Comparison of ENCODE assay signal across 10 cellular contexts in the genomic region with DNA sequence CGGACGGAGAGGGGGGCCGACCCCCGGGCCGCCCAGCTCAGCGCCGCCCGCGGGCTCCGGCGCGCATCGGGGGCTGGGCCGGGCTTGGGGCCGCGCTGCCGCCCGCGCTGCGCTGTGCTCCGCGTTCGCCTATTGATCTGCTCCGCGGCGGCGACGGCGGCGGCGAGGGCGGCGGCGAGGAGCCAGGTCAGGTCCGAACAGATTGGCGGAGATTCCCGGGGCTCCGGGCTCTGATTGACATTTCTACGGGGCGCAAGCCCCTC. TPM values are rescaled to one million over a fixed set of nuclear protein-coding genes. Genes with fewer than 3 reads are reported as not detected.
A peak's percentile ranks its signal among the peaks of the same experiment; 100 is the strongest.
DNase-seq lines count a peak whose midpoint lies in the region; ATAC-seq and TF ChIP-seq lines count a peak whose summit lies in the region.
"Had no signal": no experiment of that assay in that cellular context is flagged by ENCODE, and none has a peak within 500 bp of the region (broad histone marks: within the 10 kb centered on the region; RNA-seq: fewer than 3 reads in every experiment).

No MANE protein-coding gene starts in this region.

- 1% methylated on average over 26 of the region's 40 CpGs for WGBS in esophagus muscularis mucosa
- WGBS in prostate gland: 1% methylated on average over 30 of the region's 40 CpGs

- H3K4me1 Mint-ChIP-seq in Caco-2 (ENCODE audit: low read depth, unreplicated experiment): peaks cover 7% of the 10 kb centered on the region

- no peaks in the 10 kb centered on the region for H4K20me1 ChIP-seq in PC-9 (ENCODE audit: insufficient read depth)

- H3K27me3 ChIP-seq in Caco-2 (replicated peaks; ENCODE audit: control insufficient read depth, insufficient read depth, low read length) (no peaks in the 10 kb centered on the region), PC-9 (ENCODE audit: insufficient read depth, low read depth) (no peaks in the 10 kb centered on the region), esophagus muscularis mucosa (peaks cover 14 to 100% (median 84%) of the 10 kb centered on the region in 4 donors), prostate gland (replicated peaks; ENCODE audit: insufficient read depth) (no peaks in the 10 kb centered on the region)

- H3K27ac ChIP-seq in PC-9 (peak overlapping the region; percentile 78), esophagus muscularis mucosa (replicated peaks in 1 of 4) (peak overlapping the region in 1 of 4 donors; percentile 49), prostate gland (peak overlapping the region; percentile 97 to 98)

- CTCF ChIA-PET in Caco-2 (lab: Charles Lee): interaction anchor here (0.6 to 0.8 kb wide), 2 partner anchors 550 to 736 kb away, joined by 3 read pairs; no protein-coding TSS in a partner anchor
- CTCF ChIA-PET in PC-9 (lab: Charles Lee): no interaction called here

- no peaks in the 10 kb centered on the region for H3K9me3 Mint-ChIP-seq in Caco-2 (ENCODE audit: unreplicated experiment)

- peak overlapping the region; percentile 72 for H3K27ac Mint-ChIP-seq in Caco-2 (ENCODE audit: unreplicated experiment)

- H3K4me3 ChIP-seq in Caco-2 (ENCODE audit: low read depth, low read length): peak overlapping the region; percentile 83
- peak overlapping the region; percentile 98 for H3K4me3 ChIP-seq in PC-9
- peak overlapping the region; percentile 53 to 65 (median 56) for H3K4me3 ChIP-seq in esophagus muscularis mucosa
- peak overlapping the region; percentile 54 to 87 for H3K4me3 ChIP-seq in prostate gland
- H3K4me3 ChIP-seq: mucosa of descending colon had no signal

- peaks cover 13% of the 10 kb centered on the region; the same call in 1 of the 2 replicates for H3F3A ChIP-seq in PC-9 (ENCODE audit: insufficient read depth, low read depth)

- BruUV-seq in Caco-2 (replicated peaks; lab: Mats Ljungman, UMichigan): no TSS peak
- BruUV-seq in PC-9 (replicated peaks; lab: Mats Ljungman, UMichigan): no TSS peak

- H3K36me3 Mint-ChIP-seq in Caco-2 (ENCODE audit: insufficient read depth, unreplicated experiment): peaks cover 59% of the 10 kb centered on the region

- no peaks in the 10 kb centered on the region for H3K9me3 ChIP-seq in Caco-2
- no peaks in the 10 kb centered on the region for H3K9me3 ChIP-seq in PC-9 (ENCODE audit: insufficient read depth, low read depth)
- H3K9me3 ChIP-seq in esophagus muscularis mucosa: no peaks in the 10 kb centered on the region
- H3K9me3 ChIP-seq in prostate gland: no peaks in the 10 kb centered on the region
- H3K9me3 ChIP-seq: mucosa of descending colon had no signal

- intact Hi-C loops in Caco-2 (cut with micrococcal nuclease; ENCODE audit: unreplicated experiment) (loop anchor here (1.0 to 10.0 kb wide), 9 partner anchors 339 to 969 kb away; no protein-coding TSS in a partner anchor), PC-9 (cut with micrococcal nuclease; ENCODE audit: unreplicated experiment) (loop anchor here (1.0 to 5.0 kb wide), 5 partner anchors 93 to 510 kb away; no protein-coding TSS in a partner anchor), esophagus muscularis mucosa (cut with DNase I) (loop anchor here (10.0 kb wide), 2 partner anchors 511 to 649 kb away; partner anchors contain the start of gene IRX5), prostate gland (cut with DNase I) (loop anchor here (10.0 kb wide), 1 partner anchor 371 kb away; no protein-coding TSS in a partner anchor)

- peak overlapping the region; percentile 96 for H3K4me2 ChIP-seq in PC-9

- DNase-seq in Caco-2 (no peak), PC-9 (no peak), esophagus muscularis mucosa (ENCODE audit: extremely low spot score) (no peak), prostate gland (ENCODE audit: low spot score) (no peak), HuH-7.5 (ENCODE audit: low spot score) (no peak), DMS79 (lab: John Stamatoyannopoulos, UW) (no peak)
- DNase-seq: mucosa of descending colon had no signal

- H3K4me3 Mint-ChIP-seq in Caco-2 (ENCODE audit: unreplicated experiment): peak overlapping the region; percentile 85

- no peak for ATAC-seq in GM19463 (IDR thresholded peaks at IDR 0.05; ENCODE audit: unreplicated experiment)
- no peak for ATAC-seq in GM21529 (IDR thresholded peaks at IDR 0.05; ENCODE audit: unreplicated experiment)

- TF ChIP-seq CTCF in Caco-2 (IDR thresholded peaks at IDR 0.05; ENCODE audit: insufficient read depth in 1 of 2, low read depth in 1 of 2, low read length in 1 of 2, severe bottlenecking in 1 of 2, unreplicated experiment in 1 of 2): no peak
- no peak for TF ChIP-seq CTCF in PC-9 (conservative IDR thresholded peaks at IDR 0.05)
- no peak for TF ChIP-seq CTCF in esophagus muscularis mucosa (IDR thresholded peaks at IDR 0.05)
- no peak for TF ChIP-seq CTCF in prostate gland (IDR thresholded peaks at IDR 0.05)

- no peaks in the 10 kb centered on the region for H3K27me3 Mint-ChIP-seq in Caco-2 (ENCODE audit: insufficient read depth, unreplicated experiment)

- no peaks in the 10 kb centered on the region for H3K9me2 ChIP-seq in PC-9 (ENCODE audit: insufficient read depth)

- POLR2A ChIA-PET in Caco-2 (lab: Charles Lee): interaction anchor here (0.6 kb wide), 1 partner anchor 392 kb away, joined by 3 read pairs; no protein-coding TSS in a partner anchor
- POLR2A ChIA-PET in PC-9 (lab: Charles Lee; ENCODE audit: unreplicated experiment): interaction anchor here (0.5 to 0.7 kb wide), 3 partner anchors 324 to 1132 kb away, joined by 3 to 5 read pairs (median 3); no protein-coding TSS in a partner anchor

- peak overlapping the region; percentile 80 for H2AFZ ChIP-seq in PC-9

- H3K4me1 ChIP-seq in Caco-2 (0 out of 2 replicates have a peak, but pooled peaks cover 5% of the 10 kb centered on the region), PC-9 (replicated peaks; ENCODE audit: insufficient read depth) (peaks cover 6% of the 10 kb centered on the region), esophagus muscularis mucosa (peaks cover 31 to 88% (median 79%) of the 10 kb centered on the region in 4 donors), prostate gland (replicated peaks) (no peaks in the 10 kb centered on the region)

- TF ChIP-seq EP300 in esophagus muscularis mucosa (IDR thresholded peaks at IDR 0.05): no peak

- H3K79me2 ChIP-seq in PC-9 (ENCODE audit: low read depth): peaks cover 40% of the 10 kb centered on the region

- TF ChIP-seq POLR2A in esophagus muscularis mucosa (IDR thresholded peaks at IDR 0.05; ENCODE audit: low read depth) (no peak), prostate gland (IDR thresholded peaks at IDR 0.05) (no peak)

- H3K36me3 ChIP-seq in Caco-2 (ENCODE audit: control insufficient read depth, insufficient read depth, low read length) (no peaks in the 10 kb centered on the region), PC-9 (ENCODE audit: low read depth) (0 out of 2 replicates have a peak, but pooled peaks cover 5% of the 10 kb centered on the region), esophagus muscularis mucosa (no peaks in the 10 kb centered on the region), prostate gland (peaks cover 0 to 6% of the 10 kb centered on the region in 2 donors)

RNA-seq across cellular contexts. Expression of gene IRX3, which starts 0.6 kb away (rescaled TPM):
- total RNA-seq in Caco-2 (2022) (63.2 and 73.3 TPM in 2 replicates), PC-9 (2021) (13.1 and 16.0 TPM in 2 replicates), esophagus muscularis mucosa (1 to 10 TPM in 2 of 4 donors, under 1 TPM in 2; 0.39 to 1.7 (median 1.1) TPM), prostate gland (10 to 100 TPM; 33.2 to 95.1 TPM)
- total RNA-seq: activated CD8-positive, alpha-beta memory T cell treated with anti-CD3 and anti-CD28 coated beads for 36 hours had no signal
